ENCODE assay signal across 8 cellular contexts in the genomic region with DNA sequence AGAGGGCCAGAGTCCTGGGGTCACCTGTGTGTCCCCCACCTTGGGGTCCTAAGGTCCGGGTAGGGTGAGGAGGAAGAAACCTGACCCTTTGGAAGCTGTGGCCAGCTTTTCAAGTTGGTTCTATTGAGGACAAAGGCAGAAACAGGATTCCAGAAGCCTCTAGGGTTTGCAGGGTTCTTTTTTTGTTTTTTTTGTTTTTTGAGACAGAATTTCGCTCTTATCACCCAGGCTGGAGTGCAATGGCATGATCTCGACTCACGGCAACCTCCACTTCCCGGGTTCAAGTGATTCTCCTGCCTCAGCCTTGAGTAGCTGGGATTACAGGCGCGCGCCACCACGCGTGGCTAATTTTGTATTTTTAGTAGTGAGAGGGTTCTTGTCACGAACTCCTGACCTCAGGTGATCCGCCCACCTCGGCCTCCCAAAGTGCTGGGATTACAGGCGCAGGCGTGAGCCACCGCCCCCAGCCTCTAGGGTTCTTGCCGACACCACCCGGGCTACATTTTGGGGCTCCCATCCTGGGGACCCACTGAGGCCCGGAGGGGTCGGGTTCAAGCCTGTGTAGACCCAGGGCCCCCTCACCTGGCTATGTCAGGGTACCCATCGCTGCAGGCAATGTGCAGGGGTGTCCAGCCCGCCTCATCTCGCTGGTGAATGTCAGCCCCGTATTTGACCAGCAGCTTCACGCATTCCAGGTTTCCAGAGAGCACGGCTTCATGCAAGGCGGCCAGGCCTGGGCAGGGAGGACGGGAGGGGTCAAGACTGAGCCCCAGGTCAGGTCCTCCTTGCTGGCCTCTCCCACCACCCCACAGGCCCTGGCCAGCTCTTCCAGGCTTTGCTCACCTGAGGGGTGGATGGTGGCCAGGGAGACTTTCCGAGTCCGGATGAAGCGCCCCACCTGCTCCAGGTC. TPM values are rescaled to one million over a fixed set of nuclear protein-coding genes. Genes with fewer than 3 reads are reported as not detected.
DNase-seq lines count a peak whose midpoint lies in the region; ATAC-seq and TF ChIP-seq lines count a peak whose summit lies in the region.

No MANE protein-coding gene starts in this region.

- 91 to 92% methylated on average over 31 of the region's 31 CpGs for WGBS in GM23248 (ENCODE audit: low coverage in 1 of 2, low lambda C conversion rate in 2 of 2, missing lambda C conversion rate in 2 of 2), 2 experiments

- CTCF ChIA-PET in T-cell (lab: Charles Lee) = no interaction called here

- in situ Hi-C loops in GM23248 (cut with MboI) = no loop called here
- in situ Hi-C loops in gastrocnemius medialis (cut with MboI; ENCODE audit: low sequenced_read_pairs in 4 of 4) = no loop called here

- H3K4me3 ChIP-seq in GM23248 (peak overlapping the region; percentile 77), fibroblast of villous mesenchyme (ENCODE audit: low read depth, low read length) (peak overlapping the region; percentile 79), gastrocnemius medialis (peak overlapping the region; percentile 65 to 86 (median 73))

- no peaks in the 10 kb centered on the region for H3K27me3 Mint-ChIP-seq in T-cell

- peak overlapping the region; percentile 89 for H3K27ac ChIP-seq in GM23248
- H3K27ac ChIP-seq in gastrocnemius medialis = peak overlapping the region; percentile 98 to 99 (median 99)

- H3K4me2 ChIP-seq in GM23248 (ENCODE audit: unreplicated experiment) = peak overlapping the region; percentile 89

- H3K4me3 Mint-ChIP-seq in T-cell = peak overlapping the region; percentile 77 to 88 (median 79)

- H3F3A ChIP-seq in GM23248 (ENCODE audit: insufficient read depth) = peaks cover 5% of the 10 kb centered on the region; the same call in 1 of the 2 replicates

- POLR2A ChIA-PET in T-cell (lab: Charles Lee) = interaction anchor here in 1 of 2 donors (1.0 kb wide), 1 partner anchor 25 kb away, joined by 3 read pairs; no protein-coding TSS in a partner anchor

- ATAC-seq in T-cell (replicated peaks in 1 of 4) = no peak
- ATAC-seq in gastrocnemius medialis = no peak
- no peak for ATAC-seq in GM18498 (IDR thresholded peaks at IDR 0.05; ENCODE audit: unreplicated experiment)
- no peak for ATAC-seq in GM19023 (IDR thresholded peaks at IDR 0.05; ENCODE audit: unreplicated experiment)

- H4K20me1 ChIP-seq in GM23248 (ENCODE audit: insufficient read depth) = no peaks in the 10 kb centered on the region

- H3K9ac ChIP-seq in GM23248 = peak overlapping the region; percentile 98

- no peaks in the 10 kb centered on the region for H3K27me3 ChIP-seq in GM23248 (replicated peaks; ENCODE audit: insufficient read depth)
- no peaks in the 10 kb centered on the region for H3K27me3 ChIP-seq in gastrocnemius medialis

- intact Hi-C loops in gastrocnemius medialis (cut with DNase I; ENCODE audit: low total_unique reads) = loop anchor here (1.0 to 5.0 kb wide), 2 partner anchors 27 to 78 kb away; a partner anchor contains a TSS

- H3K4me1 ChIP-seq in GM23248 (ENCODE audit: insufficient read depth) (peaks cover 7% of the 10 kb centered on the region), gastrocnemius medialis (peaks cover 39 to 44% of the 10 kb centered on the region in 2 donors)

- peak overlapping the region; percentile 79 to 84 for H3K27ac Mint-ChIP-seq in T-cell

- H2AFZ ChIP-seq in GM23248 = peak overlapping the region; percentile 64

- H3K36me3 ChIP-seq in GM23248 (ENCODE audit: low read depth) = no peaks in the 10 kb centered on the region
- no peaks in the 10 kb centered on the region for H3K36me3 ChIP-seq in gastrocnemius medialis

- TF ChIP-seq POLR2A in gastrocnemius medialis (IDR thresholded peaks at IDR 0.05) = no peak

- DNase-seq in GM23248 = no peak
- DNase-seq in T-cell = no peak
- no peak for DNase-seq in fibroblast of villous mesenchyme (ENCODE audit: low read depth)
- peak in 1 of 2 donors; percentile 67 for DNase-seq in gastrocnemius medialis
- no peak for DNase-seq in inferior parietal cortex (ENCODE audit: extremely low spot score)
- DNase-seq in AML-193 (lab: John Stamatoyannopoulos, UW) = no peak

- H3K79me2 ChIP-seq in GM23248 (ENCODE audit: insufficient read depth) = peaks cover 34% of the 10 kb centered on the region

- H3K9me2 ChIP-seq in GM23248 (ENCODE audit: insufficient read depth) = no peaks in the 10 kb centered on the region

- H3K36me3 Mint-ChIP-seq in T-cell = no peaks in the 10 kb centered on the region

- H3K9me3 ChIP-seq in GM23248 (ENCODE audit: low read depth) (no peaks in the 10 kb centered on the region), gastrocnemius medialis (no peaks in the 10 kb centered on the region)

- no peaks in the 10 kb centered on the region for H3K9me3 Mint-ChIP-seq in T-cell

- TF ChIP-seq CTCF in fibroblast of villous mesenchyme (IDR thresholded peaks at IDR 0.05; ENCODE audit: insufficient read depth, low read depth, low read length) (no peak), gastrocnemius medialis (IDR thresholded peaks at IDR 0.05 in 4 of 5, conservative IDR thresholded peaks at IDR 0.05 in 1 of 5) (no peak)

- H3K4me1 Mint-ChIP-seq in T-cell = peaks cover 16 to 22% (median 20%) of the 10 kb centered on the region in 3 donors

RNA-seq across cellular contexts. Expression of a gene that starts 0.7 kb away (rescaled TPM):
- total RNA-seq in GM23248 (2014; rRNA removed; shearing (Covaris generic)) = not detected in 2 replicates
- 0.37 TPM in 1 of 2 replicates, not detected in the other for polyA plus RNA-seq in GM23248 (2016; fragmentation: Nextera tagmentation; extraction: Ambion mirVana)
- total RNA-seq in T-cell = not detected
- not detected in 2 replicates for total RNA-seq in fibroblast of villous mesenchyme
- total RNA-seq in gastrocnemius medialis = 100 to 1,000 TPM; 245 to 708 (median 400) TPM

RNA-seq across cellular contexts. Expression of a gene that starts 1.1 kb away (rescaled TPM):
- total RNA-seq in GM23248 (2014; rRNA removed; shearing (Covaris generic)) = 102 and 135 TPM in 2 replicates
- 145 and 147 TPM in 2 replicates for polyA plus RNA-seq in GM23248 (2016; fragmentation: Nextera tagmentation; extraction: Ambion mirVana)
- total RNA-seq in T-cell = 10 to 100 TPM; 46.4 to 92.4 (median 77.1) TPM
- 55.7 and 96.6 TPM in 2 replicates for total RNA-seq in fibroblast of villous mesenchyme
- total RNA-seq in gastrocnemius medialis = 10 to 100 TPM in 3 of 4 donors, 1 to 10 TPM in 1; 8.3 to 36.2 (median 25.2) TPM

RNA-seq across cellular contexts. Expression of a gene that starts 26.2 kb away (rescaled TPM):
- 3,203 and 4,003 TPM in 2 replicates for total RNA-seq in GM23248 (2014; rRNA removed; shearing (Covaris generic))
- polyA plus RNA-seq in GM23248 (2016; fragmentation: Nextera tagmentation; extraction: Ambion mirVana) = 1,651 and 1,674 TPM in 2 replicates
- total RNA-seq in T-cell (100 to 1,000 TPM; 228 to 324 (median 269) TPM), fibroblast of villous mesenchyme (735 and 809 TPM in 2 replicates), gastrocnemius medialis (100 to 1,000 TPM; 497 to 717 (median 621) TPM)

RNA-seq across cellular contexts. Expression of a gene that starts 30.2 kb away (rescaled TPM):
- total RNA-seq in GM23248 (2014; rRNA removed; shearing (Covaris generic)) = not detected in 2 replicates
- polyA plus RNA-seq in GM23248 (2016; fragmentation: Nextera tagmentation; extraction: Ambion mirVana) = not detected in 2 replicates
- total RNA-seq in T-cell (under 1 TPM in 1 of 5 donors, not detected in 4; 0.13 TPM), fibroblast of villous mesenchyme (not detected in 2 replicates), gastrocnemius medialis (under 1 TPM in 1 of 4 donors, not detected in 3; 0.29 TPM)

RNA-seq across cellular contexts. Expression of a gene that starts 37.0 kb away (rescaled TPM):
- total RNA-seq in GM23248 (2014; rRNA removed; shearing (Covaris generic)) = 193 and 208 TPM in 2 replicates
- 310 and 313 TPM in 2 replicates for polyA plus RNA-seq in GM23248 (2016; fragmentation: Nextera tagmentation; extraction: Ambion mirVana)
- total RNA-seq in T-cell = 100 to 1,000 TPM; 473 to 577 (median 504) TPM
- 106 and 181 TPM in 2 replicates for total RNA-seq in fibroblast of villous mesenchyme
- total RNA-seq in gastrocnemius medialis = 100 to 1,000 TPM in 1 of 4 donors, 10 to 100 TPM in 3; 52.1 to 122 (median 64.4) TPM

Comparison
In these comparisons a context has a peak if more than half of its experiments do, and no peak if none do; other contexts are left out.
1. RNA of a gene that starts 0.7 kb away (total RNA-seq): 245 to 708 TPM in gastrocnemius medialis; not detected in GM23248, not detected in T-cell and not detected in fibroblast of villous mesenchyme; every median in the first group is over 100 times any median in the second.
2. Peak in every context shown above with its lines, with median percentiles within 50 percentile points of each other: H3K4me3 ChIP-seq.